Comparison of ENCODE assay signal across 14 cellular contexts in genomic region chr6:119119989-119120388, GRCh38.
A peak's percentile ranks its signal among the peaks of the same experiment; 100 is the strongest.
DNase-seq lines count a peak whose midpoint lies in the region; ATAC-seq and TF ChIP-seq lines count a peak whose summit lies in the region.
"Had no signal": no experiment of that assay in that cellular context is flagged by ENCODE, and none has a peak within 500 bp of the region (broad histone marks: within the 10 kb centered on the region; RNA-seq: fewer than 3 reads in every experiment).

No MANE protein-coding gene starts in this region.

- no peaks in the 10 kb centered on the region for H3K9me3 ChIP-seq in RWPE2 (ENCODE audit: severe bottlenecking)
- H3K9me3 ChIP-seq: ovary had no signal

- DNase-seq in HCEC 1CT (peak; percentile 91), RWPE2 (ENCODE audit: low spot score) (no peak), fibroblast of peridontal ligament (ENCODE audit: extremely low read depth) (peak; percentile 91), skeletal muscle cell (ENCODE audit: low read depth) (peak; percentile 71), NCI-H1694 (lab: John Stamatoyannopoulos, UW) (no peak), DMS53 treated with DMSO at 0.1 percent for 48 hours (lab: John Stamatoyannopoulos, UW; ENCODE audit: unreplicated experiment) (no peak), middle frontal gyrus (ENCODE audit: extremely low spot score, low spot score) (no peak)
- DNase-seq: activated CD4-positive, alpha-beta T cell treated with anti-CD3 and anti-CD28 coated beads, Interleukin-2, amount 10 ng/mL, durations not matched to agents 7 days and 5 days; DMS79 treated with DMSO at 0.1 percent for 48 hours; foreskin melanocyte; NCI-H524 treated with DMSO at 0.1 percent for 48 hours; ovary; stimulated activated CD4-positive, alpha-beta T cell treated with anti-CD3 and anti-CD28 coated beads, Interleukin-4, amount 100 ng/mL, for 4 hours had no signal

- no peaks in the 10 kb centered on the region for H3K36me3 ChIP-seq in RWPE2 (ENCODE audit: low read depth)
- H3K36me3 ChIP-seq: ovary had no signal

- H3K27me3 ChIP-seq in RWPE2 (ENCODE audit: insufficient read depth, poor library complexity, severe bottlenecking): no peaks in the 10 kb centered on the region
- H3K27me3 ChIP-seq: ovary had no signal

- no peak overlapping the region for H3K4me3 ChIP-seq in RWPE2 (ENCODE audit: severe bottlenecking)
- no peak overlapping the region for H3K4me3 ChIP-seq in skeletal muscle cell (ENCODE audit: low read depth, low read length)
- H3K4me3 ChIP-seq: ovary had no signal

- no peak overlapping the region for H3K27ac ChIP-seq in RWPE2 (ENCODE audit: poor library complexity, severe bottlenecking)
- H3K27ac ChIP-seq: ovary had no signal

- no peak for TF ChIP-seq CTCF in RWPE2 (IDR thresholded peaks at IDR 0.05; ENCODE audit: poor library complexity, severe bottlenecking)

- H3K4me1 ChIP-seq in RWPE2 (ENCODE audit: insufficient read depth, poor library complexity, severe bottlenecking): peaks cover 7% of the 10 kb centered on the region

- peak; percentile 51; the same call in 2 of the 3 replicates for ATAC-seq in RWPE2 (ENCODE audit: low read depth)
- no peak for ATAC-seq in HG03469 (IDR thresholded peaks at IDR 0.05; ENCODE audit: unreplicated experiment)

Comparison
In these comparisons a context has a peak if more than half of its experiments do, and no peak if none do; other contexts are left out.
1. DNase-seq: peak in HCEC 1CT (single experiment), fibroblast of peridontal ligament (single experiment) and skeletal muscle cell (single experiment); none in RWPE2 (single experiment), NCI-H1694 (single experiment), DMS53 treated with DMSO at 0.1 percent for 48 hours (single experiment) and middle frontal gyrus (single experiment).